Comparison of ENCODE assay signal across 20 cellular contexts in genomic region chr16:5928476-5929055, GRCh38.
DNase-seq lines count a peak whose midpoint lies in the region; ATAC-seq and TF ChIP-seq lines count a peak whose summit lies in the region.
"Had no signal": no experiment of that assay in that cellular context is flagged by ENCODE, and none has a peak within 500 bp of the region (broad histone marks: within the 10 kb centered on the region; RNA-seq: fewer than 3 reads in every experiment).

No MANE protein-coding gene starts in this region.

- H3K4me3 Mint-ChIP-seq in progenitor cell of endocrine pancreas (ENCODE audit: low read depth), result no peak overlapping the region
- H3K4me3 Mint-ChIP-seq in stimulated activated effector memory CD8-positive, alpha-beta T cell treated with anti-CD3 and anti-CD28 coated beads, Interleukin-12 subunit alpha, Interleukin-12 subunit beta, amount 100 ng/mL, for 72 hours, result no peak overlapping the region
- H3K4me3 Mint-ChIP-seq: B cell; CD4-positive, CD25-positive, alpha-beta regulatory T cell had no signal

- H3K4me1 ChIP-seq in HUES48 (ENCODE audit: control insufficient read depth, insufficient read depth, low read length) (peaks cover 55% of the 10 kb centered on the region), iPS DF 6.9 (ENCODE audit: control insufficient read depth, insufficient read depth, low read length) (no peaks in the 10 kb centered on the region)
- H3K4me1 ChIP-seq: Caco-2, Peyer's patch had no signal

- DNase-seq in NCI-H748 treated with DMSO at 0.1 percent for 48 hours (lab: John Stamatoyannopoulos, UW) (peak; percentile 64), iPS DF 6.9 (ENCODE audit: low read depth, low spot score) (peak; percentile 37), progenitor cell of endocrine pancreas (ENCODE audit: low spot score, unreplicated experiment) (no peak), NCI-H2081 (lab: John Stamatoyannopoulos, UW) (no peak)
- DNase-seq in stimulated activated effector memory CD8-positive, alpha-beta T cell treated with anti-CD3 and anti-CD28 coated beads, Interleukin-12 subunit alpha, Interleukin-12 subunit beta, amount 100 ng/mL, for 72 hours (ENCODE audit: low spot score in 2 of 2), result no peak
- DNase-seq: Caco-2; CD4-positive, CD25-positive, alpha-beta regulatory T cell; DMS53; NCI-H1436 treated with DMSO at 0.1 percent for 48 hours; NCI-H446; Peyer's patch; T-helper 1 cell had no signal

- H3K27ac ChIP-seq in HUES48 (ENCODE audit: low read depth, low read length) (peak overlapping the region; percentile 57), iPS DF 6.9 (ENCODE audit: low read length) (no peak overlapping the region)
- H3K27ac ChIP-seq: HL-60, Peyer's patch, SK-N-MC had no signal

- H3K4me1 Mint-ChIP-seq in progenitor cell of endocrine pancreas (ENCODE audit: low read depth), result peaks cover 11% of the 10 kb centered on the region
- no peaks in the 10 kb centered on the region for H3K4me1 Mint-ChIP-seq in stimulated activated effector memory CD8-positive, alpha-beta T cell treated with anti-CD3 and anti-CD28 coated beads, Interleukin-12 subunit alpha, Interleukin-12 subunit beta, amount 100 ng/mL, for 72 hours
- H3K4me1 Mint-ChIP-seq: B cell; CD4-positive, CD25-positive, alpha-beta regulatory T cell had no signal

- H3K4me3 ChIP-seq in HUES48 (ENCODE audit: low read depth, low read length) (peak overlapping the region; percentile 33), iPS DF 6.9 (ENCODE audit: low read length) (no peak overlapping the region)
- H3K4me3 ChIP-seq: K562, Peyer's patch, SK-N-MC had no signal

- no peaks in the 10 kb centered on the region for H3K36me3 ChIP-seq in HUES48 (ENCODE audit: control insufficient read depth, insufficient read depth, low read length)
- no peaks in the 10 kb centered on the region for H3K36me3 ChIP-seq in iPS DF 6.9 (ENCODE audit: control insufficient read depth, insufficient read depth, low read length)
- H3K36me3 ChIP-seq: Peyer's patch had no signal

- no CpG with 5 or more reads among the region's 4 CpGs for WGBS in iPS DF 6.9 (ENCODE audit: insufficient coverage, insufficient read length)

- no peak overlapping the region for H3K9ac ChIP-seq in HUES48 (ENCODE audit: low read depth, low read length)

- ATAC-seq in stimulated activated effector memory CD8-positive, alpha-beta T cell treated with anti-CD3 and anti-CD28 coated beads, Interleukin-12 subunit alpha, Interleukin-12 subunit beta, amount 100 ng/mL, for 72 hours, result no peak
- ATAC-seq in GM21447 (IDR thresholded peaks at IDR 0.05; ENCODE audit: unreplicated experiment), result no peak
- ATAC-seq: HCT116, K562, Right ventricle myocardium inferior had no signal

- H3K9me3 ChIP-seq in HUES48 (ENCODE audit: control insufficient read depth, insufficient read depth, low read length), result no peaks in the 10 kb centered on the region
- no peaks in the 10 kb centered on the region; the same call in 1 of the 2 replicates for H3K9me3 ChIP-seq in iPS DF 6.9 (ENCODE audit: control insufficient read depth, insufficient read depth, low read length)
- H3K9me3 ChIP-seq: Caco-2 had no signal

- H3K27ac Mint-ChIP-seq in progenitor cell of endocrine pancreas, result peak overlapping the region; percentile 42
- no peak overlapping the region for H3K27ac Mint-ChIP-seq in stimulated activated effector memory CD8-positive, alpha-beta T cell treated with anti-CD3 and anti-CD28 coated beads, Interleukin-12 subunit alpha, Interleukin-12 subunit beta, amount 100 ng/mL, for 72 hours
- H3K27ac Mint-ChIP-seq: B cell; CD4-positive, CD25-positive, alpha-beta regulatory T cell had no signal

- H3K36me3 Mint-ChIP-seq in progenitor cell of endocrine pancreas (ENCODE audit: insufficient read depth), result no peaks in the 10 kb centered on the region
- no peaks in the 10 kb centered on the region for H3K36me3 Mint-ChIP-seq in stimulated activated effector memory CD8-positive, alpha-beta T cell treated with anti-CD3 and anti-CD28 coated beads, Interleukin-12 subunit alpha, Interleukin-12 subunit beta, amount 100 ng/mL, for 72 hours
- H3K36me3 Mint-ChIP-seq: CD4-positive, CD25-positive, alpha-beta regulatory T cell had no signal

- H3K27me3 ChIP-seq in HUES48 (ENCODE audit: control insufficient read depth, insufficient read depth, low read length), result peaks cover 47% of the 10 kb centered on the region
- no peaks in the 10 kb centered on the region; the same call in 1 of the 2 replicates for H3K27me3 ChIP-seq in iPS DF 6.9 (ENCODE audit: control insufficient read depth, insufficient read depth, low read length)
- H3K27me3 ChIP-seq: Peyer's patch had no signal

- no peaks in the 10 kb centered on the region for H3K9me3 Mint-ChIP-seq in progenitor cell of endocrine pancreas (ENCODE audit: low read depth)
- H3K9me3 Mint-ChIP-seq in stimulated activated effector memory CD8-positive, alpha-beta T cell treated with anti-CD3 and anti-CD28 coated beads, Interleukin-12 subunit alpha, Interleukin-12 subunit beta, amount 100 ng/mL, for 72 hours, result peaks cover 32% of the 10 kb centered on the region

- no peak for TF ChIP-seq CTCF in progenitor cell of endocrine pancreas (IDR thresholded peaks at IDR 0.05; ENCODE audit: unreplicated experiment)

- peaks cover 18% of the 10 kb centered on the region for H3K27me3 Mint-ChIP-seq in progenitor cell of endocrine pancreas
- H3K27me3 Mint-ChIP-seq: B cell; CD4-positive, CD25-positive, alpha-beta regulatory T cell had no signal

Comparison
In these comparisons a context has a peak if more than half of its experiments do, and no peak if none do; other contexts are left out.
1. DNase-seq: peak in NCI-H748 treated with DMSO at 0.1 percent for 48 hours (single experiment) and iPS DF 6.9 (single experiment); none in progenitor cell of endocrine pancreas (single experiment), stimulated activated effector memory CD8-positive, alpha-beta T cell treated with anti-CD3 and anti-CD28 coated beads, Interleukin-12 subunit alpha, Interleukin-12 subunit beta, amount 100 ng/mL, for 72 hours (0 of 2) and NCI-H2081 (0 of 2).